In the genomic region with DNA sequence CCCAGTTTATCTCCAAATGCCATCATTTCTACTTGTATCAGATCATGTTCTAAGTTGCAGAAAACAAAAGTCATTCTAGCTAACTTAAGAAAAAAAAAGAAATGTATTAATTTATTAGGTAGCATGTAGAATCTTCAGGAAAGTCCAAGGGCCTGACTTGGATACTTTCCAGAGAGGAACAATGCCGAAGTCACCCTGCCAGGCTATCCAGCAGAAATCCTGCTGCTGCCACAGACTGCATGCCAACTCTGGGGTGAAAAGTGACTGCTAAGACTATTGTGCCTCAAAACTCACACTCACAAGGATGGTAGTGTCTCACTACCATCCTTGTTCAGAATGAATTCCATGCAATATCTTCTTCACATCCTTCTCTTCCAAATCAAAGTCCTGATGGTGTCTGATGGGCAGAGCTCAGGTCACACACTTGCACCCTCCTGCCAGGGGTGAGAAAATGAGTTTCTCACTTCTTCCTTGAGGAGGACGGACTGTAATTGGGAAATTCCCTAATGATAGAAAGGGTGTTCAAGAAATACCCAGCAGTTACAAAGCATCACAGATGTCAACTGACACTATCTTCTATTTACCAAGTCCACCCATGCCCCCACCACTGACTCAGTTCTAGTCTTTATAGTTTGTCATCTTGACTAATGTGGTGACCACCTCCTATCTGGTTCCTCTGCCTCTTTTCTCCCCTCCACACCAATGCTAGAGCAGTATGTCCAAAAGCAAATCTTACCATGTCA, we compare ENCODE assay signal across 14 cellular contexts.
A peak's percentile ranks its signal among the peaks of the same experiment; 100 is the strongest.
DNase-seq lines count a peak whose midpoint lies in the region; ATAC-seq, FAIRE-seq and TF ChIP-seq lines count a peak whose summit lies in the region.
"Had no signal": no experiment of that assay in that cellular context is flagged by ENCODE, and none has a peak within 500 bp of the region (broad histone marks: within the 10 kb centered on the region; RNA-seq: fewer than 3 reads in every experiment).

No MANE protein-coding gene starts in this region.

- POLR2A ChIA-PET in CD8-positive, alpha-beta T cell (lab: Charles Lee): no interaction called here

- FAIRE-seq in GM12891 (lab: Jason Lieb, UNC): peak; percentile 90

- no peak for TF ChIP-seq POLR2A in GM12891 (IDR thresholded peaks at IDR 0.05; ENCODE audit: low read depth, low read length)
- no peak for TF ChIP-seq POLR2A in esophagus muscularis mucosa (IDR thresholded peaks at IDR 0.05; ENCODE audit: low read depth)

- peaks cover 2 to 3% (median 2%) of the 10 kb centered on the region in 3 donors for H3K27me3 Mint-ChIP-seq in immature natural killer cell (ENCODE audit: low read depth in 3 of 3)
- H3K27me3 Mint-ChIP-seq in CD8-positive, alpha-beta T cell (ENCODE audit: low read depth): no peaks in the 10 kb centered on the region

- H3K4me3 ChIP-seq in esophagus muscularis mucosa: no peak overlapping the region
- no peak overlapping the region for H3K4me3 ChIP-seq in CD8-positive, alpha-beta T cell (ENCODE audit: low read depth, low read length)

- H3K27ac ChIP-seq in esophagus muscularis mucosa (replicated peaks in 1 of 4): no peak overlapping the region
- H3K27ac ChIP-seq in CD8-positive, alpha-beta T cell (ENCODE audit: low read depth, low read length): no peak overlapping the region

- no peaks in the 10 kb centered on the region for H3K9me3 Mint-ChIP-seq in immature natural killer cell
- no peaks in the 10 kb centered on the region for H3K9me3 Mint-ChIP-seq in CD8-positive, alpha-beta T cell
- H3K9me3 Mint-ChIP-seq: activated CD4-positive, alpha-beta T cell treated with anti-CD3 and anti-CD28 coated beads, Interleukin-2, amount 10 ng/mL, durations not matched to agents 7 days and 5 days had no signal

- TF ChIP-seq CTCF in esophagus muscularis mucosa (IDR thresholded peaks at IDR 0.05): no peak
- no peak for TF ChIP-seq CTCF in CD8-positive, alpha-beta T cell (IDR thresholded peaks at IDR 0.05)

- ATAC-seq in GM19351 (IDR thresholded peaks at IDR 0.05; ENCODE audit: unreplicated experiment): peak; percentile 31
- peak; percentile 44 for ATAC-seq in HG02798 (IDR thresholded peaks at IDR 0.05; ENCODE audit: poor library complexity, unreplicated experiment)
- ATAC-seq in CD8-positive, alpha-beta T cell: no peak

- H3K4me1 Mint-ChIP-seq in immature natural killer cell: peaks cover 6 to 9% of the 10 kb centered on the region in 2 donors
- H3K4me1 Mint-ChIP-seq in CD8-positive, alpha-beta T cell (ENCODE audit: low read depth): no peaks in the 10 kb centered on the region

- no peak overlapping the region for H3K27ac Mint-ChIP-seq in immature natural killer cell
- no peak overlapping the region for H3K27ac Mint-ChIP-seq in CD8-positive, alpha-beta T cell
- H3K27ac Mint-ChIP-seq: activated CD4-positive, alpha-beta T cell treated with anti-CD3 and anti-CD28 coated beads, Interleukin-2, amount 10 ng/mL, durations not matched to agents 7 days and 5 days; progenitor cell of endocrine pancreas had no signal

- TF ChIP-seq EP300 in Ishikawa (IDR thresholded peaks at IDR 0.05; ENCODE audit: borderline replicate concordance) (no peak), esophagus muscularis mucosa (IDR thresholded peaks at IDR 0.05) (no peak)

- peaks cover 7 to 22% (median 11%) of the 10 kb centered on the region in 4 donors for H3K4me1 ChIP-seq in esophagus muscularis mucosa
- no peaks in the 10 kb centered on the region for H3K4me1 ChIP-seq in CD8-positive, alpha-beta T cell (ENCODE audit: insufficient read depth, low read length)

- TF ChIP-seq RAD21 in Ishikawa (IDR thresholded peaks at IDR 0.05; ENCODE audit: low read depth): no peak

- CTCF ChIA-PET in CD8-positive, alpha-beta T cell (lab: Charles Lee): interaction anchor here (0.9 kb wide), 1 partner anchor 8 kb away, joined by 3 read pairs; no protein-coding TSS in a partner anchor

- DNase-seq in GM12891 (ENCODE audit: insufficient read length, low spot score) (no peak), immature natural killer cell (no peak), esophagus muscularis mucosa (ENCODE audit: extremely low spot score) (no peak)
- DNase-seq in CD8-positive, alpha-beta T cell: no peak
- DNase-seq in stimulated activated CD4-positive, alpha-beta T cell treated with anti-CD3 and anti-CD28 coated beads, Interleukin-12 subunit alpha, Interleukin-12 subunit beta, amount 100 ng/mL, for 4 hours: no peak
- DNase-seq: activated CD4-positive, alpha-beta T cell treated with anti-CD3 and anti-CD28 coated beads, Interleukin-2, amount 10 ng/mL, durations not matched to agents 7 days and 5 days; caudate nucleus; NCI-H524 treated with DMSO at 0.1 percent for 48 hours; stimulated activated CD4-positive, alpha-beta T cell treated with anti-CD3 and anti-CD28 coated beads, Interleukin-4, amount 100 ng/mL, for 1 hour; substantia nigra had no signal

- no peak overlapping the region for H3K4me3 Mint-ChIP-seq in immature natural killer cell
- no peak overlapping the region for H3K4me3 Mint-ChIP-seq in CD8-positive, alpha-beta T cell
- H3K4me3 Mint-ChIP-seq: activated CD4-positive, alpha-beta T cell treated with anti-CD3 and anti-CD28 coated beads, Interleukin-2, amount 10 ng/mL, durations not matched to agents 7 days and 5 days had no signal

- WGBS in esophagus muscularis mucosa: 60% methylated on average over 2 of the region's 2 CpGs

- no peaks in the 10 kb centered on the region for H3K27me3 ChIP-seq in esophagus muscularis mucosa
- no peaks in the 10 kb centered on the region for H3K27me3 ChIP-seq in CD8-positive, alpha-beta T cell (ENCODE audit: insufficient read depth, low read length)

- no peaks in the 10 kb centered on the region for H3K9me3 ChIP-seq in esophagus muscularis mucosa
- H3K9me3 ChIP-seq in CD8-positive, alpha-beta T cell (ENCODE audit: low read length): no peaks in the 10 kb centered on the region

- no peaks in the 10 kb centered on the region for H3K36me3 ChIP-seq in esophagus muscularis mucosa
- no peaks in the 10 kb centered on the region for H3K36me3 ChIP-seq in CD8-positive, alpha-beta T cell (ENCODE audit: insufficient read depth, low read length)

- peaks cover 0 to 7% (median 0%) of the 10 kb centered on the region in 3 donors for H3K36me3 Mint-ChIP-seq in immature natural killer cell
- H3K36me3 Mint-ChIP-seq in CD8-positive, alpha-beta T cell: no peaks in the 10 kb centered on the region

- intact Hi-C loops in esophagus muscularis mucosa (cut with DNase I): no loop called here
- intact Hi-C loops in CD8-positive, alpha-beta T cell (cut with DNase I, micrococcal nuclease): no loop called here

TF ChIP-seq in GM12891, 5 proteins besides CTCF, POLR2A, EP300 and RAD21:
- peak; percentile 71; the same call in 1 of the 2 replicates for TF ChIP-seq TAF1 (IDR thresholded peaks at IDR 0.05; ENCODE audit: low read depth, low read length)
- peak; percentile 58 for TF ChIP-seq POLR2AphosphoS5 (IDR thresholded peaks at IDR 0.05; ENCODE audit: low read depth, low read length)
- peak; percentile 50 for TF ChIP-seq POU2F2 (IDR thresholded peaks at IDR 0.05; ENCODE audit: low read depth, low read length)
- peak; percentile 66 for TF ChIP-seq SPI1 (IDR thresholded peaks at IDR 0.05; ENCODE audit: low read depth, low read length)
- no peak for TF ChIP-seq PAX5 (IDR thresholded peaks at IDR 0.05; ENCODE audit: insufficient read depth, low read length, severe bottlenecking)

TF ChIP-seq in Ishikawa, 13 proteins besides CTCF, POLR2A, EP300 and RAD21:
- TF ChIP-seq CEBPB (IDR thresholded peaks at IDR 0.05) (no peak), NFIC (IDR thresholded peaks at IDR 0.05) (peak; percentile 63; the same call in 1 of the 2 replicates)
